In the genomic region with DNA sequence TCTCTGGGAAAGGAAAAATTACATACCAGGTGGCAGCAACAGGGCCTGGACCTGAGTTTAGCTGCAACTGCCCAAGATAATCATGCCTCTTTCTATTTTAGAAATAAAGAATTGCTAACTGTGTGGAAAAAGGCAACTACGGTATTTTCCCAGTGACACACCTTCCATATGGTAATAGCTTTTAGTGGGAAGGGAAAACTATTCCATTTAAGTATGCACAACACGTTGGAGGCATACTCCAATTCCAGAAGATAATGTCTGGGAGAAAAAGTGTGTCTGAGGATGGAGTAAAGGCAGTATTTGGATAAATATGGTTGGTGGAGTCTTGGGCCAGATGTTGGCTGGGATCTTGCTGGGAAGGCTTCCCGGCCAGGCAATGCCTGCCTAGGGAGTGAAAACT, we compare ENCODE assay signal across 11 cellular contexts. TPM values are rescaled to one million over a fixed set of nuclear protein-coding genes. Genes with fewer than 3 reads are reported as not detected.
DNase-seq lines count a peak whose midpoint lies in the region; ATAC-seq and TF ChIP-seq lines count a peak whose summit lies in the region.
"Had no signal": no experiment of that assay in that cellular context is flagged by ENCODE, and none has a peak within 500 bp of the region (broad histone marks: within the 10 kb centered on the region; RNA-seq: fewer than 3 reads in every experiment).

No MANE protein-coding gene starts in this region.

- no peak for ATAC-seq in heart left ventricle
- no peak for ATAC-seq in Right ventricle myocardium inferior
- no peak for ATAC-seq in HG03108 (IDR thresholded peaks at IDR 0.05; ENCODE audit: unreplicated experiment)

- DNase-seq in heart left ventricle (no peak), Right ventricle myocardium inferior (ENCODE audit: missing footprints) (no peak), ovary (no peak), uterus (no peak), RKO (ENCODE audit: low spot score) (no peak), AG08396 (ENCODE audit: low spot score) (no peak)
- DNase-seq: activated naive CD4-positive, alpha-beta T cell treated with anti-CD3 and anti-CD28 coated beads, Interleukin-2, amount 50 U/mL, for 16 hours; Karpas-422; stimulated activated naive CD4-positive, alpha-beta T cell had no signal

- no peak overlapping the region for H3K9ac ChIP-seq in duodenal mucosa (ENCODE audit: low read depth in 1 of 2, low read length in 2 of 2)

- intact Hi-C loops in heart left ventricle (cut with DNase I) = no loop called here
- intact Hi-C loops in Right ventricle myocardium inferior (cut with DNase I) = no loop called here
- intact Hi-C loops in ovary (cut with DNase I) = no loop called here
- intact Hi-C loops in uterus (cut with DNase I; ENCODE audit: low total_unique reads) = no loop called here

- peak overlapping the region; percentile 27 to 89 (median 71) for H3K27ac ChIP-seq in heart left ventricle
- peak overlapping the region; percentile 30 for H3K27ac ChIP-seq in duodenal mucosa (ENCODE audit: low read depth, low read length)
- peak overlapping the region; percentile 42 to 72 for H3K27ac ChIP-seq in ovary
- peak overlapping the region; percentile 93 to 95 for H3K27ac ChIP-seq in uterus

- no peak for TF ChIP-seq EP300 in ovary (IDR thresholded peaks at IDR 0.05)

- TF ChIP-seq CTCF in heart left ventricle (IDR thresholded peaks at IDR 0.05) (no peak), ovary (IDR thresholded peaks at IDR 0.05) (no peak), uterus (IDR thresholded peaks at IDR 0.05) (no peak)

- peaks cover 0 to 79% (median 28%) of the 10 kb centered on the region in 12 donors for H3K4me1 ChIP-seq in heart left ventricle
- H3K4me1 ChIP-seq in duodenal mucosa (ENCODE audit: control insufficient read depth in 1 of 2, insufficient read depth in 2 of 2, low read length in 2 of 2) = peaks cover 9 to 16% of the 10 kb centered on the region in 2 donors
- H3K4me1 ChIP-seq in ovary (ENCODE audit: insufficient read depth) = peaks cover 44% of the 10 kb centered on the region
- peaks cover 26 to 38% of the 10 kb centered on the region in 2 donors for H3K4me1 ChIP-seq in uterus

- TF ChIP-seq POLR2A in heart left ventricle (IDR thresholded peaks at IDR 0.05) = no peak
- TF ChIP-seq POLR2A in ovary (IDR thresholded peaks at IDR 0.05) = no peak
- no peak for TF ChIP-seq POLR2A in uterus (IDR thresholded peaks at IDR 0.05)

- H3K4me3 ChIP-seq in heart left ventricle (no peak overlapping the region), duodenal mucosa (ENCODE audit: low read depth in 1 of 2, low read length in 2 of 2) (no peak overlapping the region), ovary (no peak overlapping the region), uterus (no peak overlapping the region)

- H3K36me3 ChIP-seq in heart left ventricle (no peaks in the 10 kb centered on the region), duodenal mucosa (ENCODE audit: control insufficient read depth in 1 of 2, insufficient read depth in 2 of 2, low read length in 2 of 2) (no peaks in the 10 kb centered on the region), ovary (no peaks in the 10 kb centered on the region), uterus (no peaks in the 10 kb centered on the region)

- no peaks in the 10 kb centered on the region for H3K9me3 ChIP-seq in heart left ventricle
- H3K9me3 ChIP-seq in duodenal mucosa (ENCODE audit: control insufficient read depth in 1 of 2, low read length in 2 of 2) = no peaks in the 10 kb centered on the region
- no peaks in the 10 kb centered on the region for H3K9me3 ChIP-seq in ovary
- H3K9me3 ChIP-seq in uterus = no peaks in the 10 kb centered on the region

- WGBS in heart left ventricle, 4 donors = 75 to 85% (median 83%) methylated on average over 3 of the region's 3 CpGs
- WGBS in ovary, 3 donors = 22 to 33% (median 27%) methylated on average over 3 of the region's 3 CpGs

- H3K27me3 ChIP-seq in heart left ventricle = no peaks in the 10 kb centered on the region
- no peaks in the 10 kb centered on the region for H3K27me3 ChIP-seq in duodenal mucosa (ENCODE audit: control insufficient read depth in 1 of 2, insufficient read depth in 2 of 2, low read length in 2 of 2)
- no peaks in the 10 kb centered on the region for H3K27me3 ChIP-seq in ovary
- H3K27me3 ChIP-seq in uterus = no peaks in the 10 kb centered on the region

RNA-seq across cellular contexts. Expression of a gene that starts 40.7 kb away (rescaled TPM):
- 10 to 100 TPM in 2 of 9 donors, 1 to 10 TPM in 7; 3.3 to 22.7 (median 8.4) TPM for total RNA-seq in heart left ventricle
- 1 to 10 TPM; 1.1 to 6.9 TPM for polyA plus RNA-seq in heart left ventricle
- 5.4 TPM for total RNA-seq in Right ventricle myocardium inferior
- total RNA-seq in ovary = 10 to 100 TPM; 13.0 to 71.8 (median 61.1) TPM
- 10 to 100 TPM; 16.6 to 49.9 TPM for polyA plus RNA-seq in ovary
- total RNA-seq in uterus = 10 to 100 TPM; 26.1 to 82.6 (median 31.0) TPM

Comparison
In these comparisons a context has a peak if more than half of its experiments do, and no peak if none do; other contexts are left out.
1. H3K27ac ChIP-seq: peak in every context shown above with its lines; median percentile 94 in uterus; 71 in heart left ventricle; 57 in ovary; 30 in duodenal mucosa.